Comparison of ENCODE assay signal across 1 cellular context in the genomic region with DNA sequence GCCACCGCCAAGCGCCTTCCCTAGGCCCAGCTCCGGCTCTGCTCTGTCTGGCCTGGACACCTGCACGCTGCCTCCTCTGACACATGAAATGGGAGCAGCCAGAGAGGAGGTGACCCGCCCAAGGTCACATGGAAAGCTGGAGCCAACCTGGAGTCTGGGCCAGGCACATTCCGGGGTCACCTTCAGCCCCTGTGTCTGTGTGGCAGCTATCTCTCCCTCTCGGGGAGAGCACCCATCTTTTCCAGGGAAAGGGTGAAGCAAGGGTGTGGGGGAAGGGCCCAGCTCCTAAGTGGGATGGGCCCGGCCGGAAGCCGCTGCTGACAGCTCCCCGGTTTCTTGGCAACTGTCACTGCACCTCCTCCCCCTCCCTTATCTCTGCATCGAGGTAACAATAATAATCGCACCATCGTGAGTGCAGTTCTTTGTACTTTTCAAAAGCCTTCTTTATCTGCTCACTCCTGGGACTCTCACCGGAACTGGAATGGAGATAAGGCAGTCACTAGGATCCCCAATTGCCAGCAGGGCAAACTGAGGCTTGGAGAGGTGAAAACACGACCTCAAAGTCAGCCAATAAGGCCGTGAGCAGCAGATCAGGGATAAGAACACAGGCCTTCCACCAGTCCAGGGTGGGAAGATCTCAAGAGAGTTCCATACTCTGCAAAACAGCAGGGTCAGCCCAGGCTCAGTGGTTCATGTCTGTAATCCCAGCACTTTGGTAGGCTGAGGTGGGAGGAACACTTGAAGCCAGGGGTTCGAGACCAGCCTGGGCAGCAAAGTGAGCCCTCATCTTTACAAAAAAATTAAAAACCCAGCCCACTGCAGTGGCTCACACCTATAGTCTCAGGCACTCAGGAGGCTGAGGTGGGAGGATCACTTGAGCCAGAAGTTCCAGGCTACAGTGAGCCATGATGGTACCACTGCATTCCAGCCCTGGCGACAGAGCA.
A peak's percentile ranks its signal among the peaks of the same experiment; 100 is the strongest.
TF ChIP-seq lines count a peak whose summit lies in the region.

No MANE protein-coding gene starts in this region.

TF ChIP-seq in K562, 482 proteins besides CTCF, POLR2A, EP300 and RAD21 (continued from another document and continues in another):
- TF ChIP-seq, protein P1, sequence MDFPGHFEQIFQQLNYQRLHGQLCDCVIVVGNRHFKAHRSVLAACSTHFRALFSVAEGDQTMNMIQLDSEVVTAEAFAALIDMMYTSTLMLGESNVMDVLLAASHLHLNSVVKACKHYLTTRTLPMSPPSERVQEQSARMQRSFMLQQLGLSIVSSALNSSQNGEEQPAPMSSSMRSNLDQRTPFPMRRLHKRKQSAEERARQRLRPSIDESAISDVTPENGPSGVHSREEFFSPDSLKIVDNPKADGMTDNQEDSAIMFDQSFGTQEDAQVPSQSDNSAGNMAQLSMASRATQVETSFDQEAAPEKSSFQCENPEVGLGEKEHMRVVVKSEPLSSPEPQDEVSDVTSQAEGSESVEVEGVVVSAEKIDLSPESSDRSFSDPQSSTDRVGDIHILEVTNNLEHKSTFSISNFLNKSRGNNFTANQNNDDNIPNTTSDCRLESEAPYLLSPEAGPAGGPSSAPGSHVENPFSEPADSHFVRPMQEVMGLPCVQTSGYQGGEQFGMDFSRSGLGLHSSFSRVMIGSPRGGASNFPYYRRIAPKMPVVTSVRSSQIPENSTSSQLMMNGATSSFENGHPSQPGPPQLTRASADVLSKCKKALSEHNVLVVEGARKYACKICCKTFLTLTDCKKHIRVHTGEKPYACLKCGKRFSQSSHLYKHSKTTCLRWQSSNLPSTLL (IDR thresholded peaks at IDR 0.05) = 0 out of 2 replicates have a peak, but pooled peaks have one; percentile 60
- TF ChIP-seq, protein P2, sequence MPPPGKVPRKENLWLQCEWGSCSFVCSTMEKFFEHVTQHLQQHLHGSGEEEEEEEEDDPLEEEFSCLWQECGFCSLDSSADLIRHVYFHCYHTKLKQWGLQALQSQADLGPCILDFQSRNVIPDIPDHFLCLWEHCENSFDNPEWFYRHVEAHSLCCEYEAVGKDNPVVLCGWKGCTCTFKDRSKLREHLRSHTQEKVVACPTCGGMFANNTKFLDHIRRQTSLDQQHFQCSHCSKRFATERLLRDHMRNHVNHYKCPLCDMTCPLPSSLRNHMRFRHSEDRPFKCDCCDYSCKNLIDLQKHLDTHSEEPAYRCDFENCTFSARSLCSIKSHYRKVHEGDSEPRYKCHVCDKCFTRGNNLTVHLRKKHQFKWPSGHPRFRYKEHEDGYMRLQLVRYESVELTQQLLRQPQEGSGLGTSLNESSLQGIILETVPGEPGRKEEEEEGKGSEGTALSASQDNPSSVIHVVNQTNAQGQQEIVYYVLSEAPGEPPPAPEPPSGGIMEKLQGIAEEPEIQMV (tag; conservative IDR thresholded peaks at IDR 0.05; ENCODE audit: low read depth) = no peak
- TF ChIP-seq, protein P3, sequence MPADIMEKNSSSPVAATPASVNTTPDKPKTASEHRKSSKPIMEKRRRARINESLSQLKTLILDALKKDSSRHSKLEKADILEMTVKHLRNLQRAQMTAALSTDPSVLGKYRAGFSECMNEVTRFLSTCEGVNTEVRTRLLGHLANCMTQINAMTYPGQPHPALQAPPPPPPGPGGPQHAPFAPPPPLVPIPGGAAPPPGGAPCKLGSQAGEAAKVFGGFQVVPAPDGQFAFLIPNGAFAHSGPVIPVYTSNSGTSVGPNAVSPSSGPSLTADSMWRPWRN (IDR thresholded peaks at IDR 0.05; ENCODE audit: low read depth) = peak; percentile 70; the same call in 1 of the 2 replicates
- TF ChIP-seq, protein P4, sequence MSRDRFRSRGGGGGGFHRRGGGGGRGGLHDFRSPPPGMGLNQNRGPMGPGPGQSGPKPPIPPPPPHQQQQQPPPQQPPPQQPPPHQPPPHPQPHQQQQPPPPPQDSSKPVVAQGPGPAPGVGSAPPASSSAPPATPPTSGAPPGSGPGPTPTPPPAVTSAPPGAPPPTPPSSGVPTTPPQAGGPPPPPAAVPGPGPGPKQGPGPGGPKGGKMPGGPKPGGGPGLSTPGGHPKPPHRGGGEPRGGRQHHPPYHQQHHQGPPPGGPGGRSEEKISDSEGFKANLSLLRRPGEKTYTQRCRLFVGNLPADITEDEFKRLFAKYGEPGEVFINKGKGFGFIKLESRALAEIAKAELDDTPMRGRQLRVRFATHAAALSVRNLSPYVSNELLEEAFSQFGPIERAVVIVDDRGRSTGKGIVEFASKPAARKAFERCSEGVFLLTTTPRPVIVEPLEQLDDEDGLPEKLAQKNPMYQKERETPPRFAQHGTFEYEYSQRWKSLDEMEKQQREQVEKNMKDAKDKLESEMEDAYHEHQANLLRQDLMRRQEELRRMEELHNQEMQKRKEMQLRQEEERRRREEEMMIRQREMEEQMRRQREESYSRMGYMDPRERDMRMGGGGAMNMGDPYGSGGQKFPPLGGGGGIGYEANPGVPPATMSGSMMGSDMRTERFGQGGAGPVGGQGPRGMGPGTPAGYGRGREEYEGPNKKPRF (IDR thresholded peaks at IDR 0.05; ENCODE audit: low read depth, low read length) = no peak
- TF ChIP-seq POLR2AphosphoS2 (IDR thresholded peaks at IDR 0.05; ENCODE audit: low read length) (no peak), SMARCA4 (IDR thresholded peaks at IDR 0.05) (peak; percentile 97), MEF2A (IDR thresholded peaks at IDR 0.05; ENCODE audit: control insufficient read depth, low read depth, low read length) (no peak), NFXL1 (CRISPR knock-in tag; IDR thresholded peaks at IDR 0.05) (no peak), SMC3 (conservative IDR thresholded peaks at IDR 0.05; ENCODE audit: insufficient read depth, low read depth, low read length) (0 out of 2 replicates have a peak, but pooled peaks have one; percentile 13), SNRNP70 (optimal IDR thresholded peaks at IDR 0.05; ENCODE audit: low read depth, low read length) (no peak), PHF20 (IDR thresholded peaks at IDR 0.05; ENCODE audit: partially characterized antibody) (peak; percentile 65), NR2C1 (IDR thresholded peaks at IDR 0.05) (peak; percentile 48; the same call in 1 of the 2 replicates), NR2C1 (tag; IDR thresholded peaks at IDR 0.05) (peak; percentile 71), ZNF174 (CRISPR knock-in tag; IDR thresholded peaks at IDR 0.05) (no peak), RFX5 (IDR thresholded peaks at IDR 0.05; ENCODE audit: low read depth, low read length) (no peak), ZNF217 (CRISPR knock-in tag; IDR thresholded peaks at IDR 0.05) (no peak), ZC3H8 (IDR thresholded peaks at IDR 0.05) (no peak), ZNF140 (CRISPR knock-in tag; IDR thresholded peaks at IDR 0.05) (no peak), PML (IDR thresholded peaks at IDR 0.05; ENCODE audit: low read length) (peak; percentile 75), TAF7 (tag; IDR thresholded peaks at IDR 0.05) (no peak; the same call in 1 of the 2 replicates), SPI1 (IDR thresholded peaks at IDR 0.05; ENCODE audit: borderline replicate concordance, low read depth, low read length) (no peak), CHD1 (IDR thresholded peaks at IDR 0.05; ENCODE audit: low read length) (no peak), ZNF444 (CRISPR knock-in tag; IDR thresholded peaks at IDR 0.05) (no peak), MBD2 (IDR thresholded peaks at IDR 0.05; ENCODE audit: borderline replicate concordance, low read depth) (peak; percentile 40; the same call in 1 of the 2 replicates), NCOA4 (IDR thresholded peaks at IDR 0.05; ENCODE audit: partially characterized antibody) (peak; percentile 88), ETV5 (CRISPR knock-in tag; IDR thresholded peaks at IDR 0.05; ENCODE audit: low read depth) (peak; percentile 100), SMARCC2 (IDR thresholded peaks at IDR 0.05; ENCODE audit: low read depth) (peak; percentile 90), SIN3B (IDR thresholded peaks at IDR 0.05; ENCODE audit: low read depth) (0 out of 2 replicates have a peak, but pooled peaks have one; percentile 9), FOXA3 (CRISPR knock-in tag; conservative IDR thresholded peaks at IDR 0.05 in 1 of 2, IDR thresholded peaks at IDR 0.05 in 1 of 2) (0 out of 4 replicates have a peak, but pooled peaks of 1 of the 2 experiments have one; percentile 47), PHF8 (IDR thresholded peaks at IDR 0.05; ENCODE audit: borderline replicate concordance, low read length) (peak; percentile 40; the same call in 1 of the 2 replicates), DIDO1 (tag; IDR thresholded peaks at IDR 0.05; ENCODE audit: low read depth) (no peak), GTF2F1 (IDR thresholded peaks at IDR 0.05; ENCODE audit: low read depth, low read length) (0 out of 2 replicates have a peak, but pooled peaks have one; percentile 10), NFE2L1 (tag; IDR thresholded peaks at IDR 0.05; ENCODE audit: borderline replicate concordance, low read depth) (no peak), CREB1 (IDR thresholded peaks at IDR 0.05) (no peak), CREB1 (CRISPR knock-in tag; IDR thresholded peaks at IDR 0.05) (no peak; the same call in 1 of the 2 replicates)
- TF ChIP-seq, protein P5, sequence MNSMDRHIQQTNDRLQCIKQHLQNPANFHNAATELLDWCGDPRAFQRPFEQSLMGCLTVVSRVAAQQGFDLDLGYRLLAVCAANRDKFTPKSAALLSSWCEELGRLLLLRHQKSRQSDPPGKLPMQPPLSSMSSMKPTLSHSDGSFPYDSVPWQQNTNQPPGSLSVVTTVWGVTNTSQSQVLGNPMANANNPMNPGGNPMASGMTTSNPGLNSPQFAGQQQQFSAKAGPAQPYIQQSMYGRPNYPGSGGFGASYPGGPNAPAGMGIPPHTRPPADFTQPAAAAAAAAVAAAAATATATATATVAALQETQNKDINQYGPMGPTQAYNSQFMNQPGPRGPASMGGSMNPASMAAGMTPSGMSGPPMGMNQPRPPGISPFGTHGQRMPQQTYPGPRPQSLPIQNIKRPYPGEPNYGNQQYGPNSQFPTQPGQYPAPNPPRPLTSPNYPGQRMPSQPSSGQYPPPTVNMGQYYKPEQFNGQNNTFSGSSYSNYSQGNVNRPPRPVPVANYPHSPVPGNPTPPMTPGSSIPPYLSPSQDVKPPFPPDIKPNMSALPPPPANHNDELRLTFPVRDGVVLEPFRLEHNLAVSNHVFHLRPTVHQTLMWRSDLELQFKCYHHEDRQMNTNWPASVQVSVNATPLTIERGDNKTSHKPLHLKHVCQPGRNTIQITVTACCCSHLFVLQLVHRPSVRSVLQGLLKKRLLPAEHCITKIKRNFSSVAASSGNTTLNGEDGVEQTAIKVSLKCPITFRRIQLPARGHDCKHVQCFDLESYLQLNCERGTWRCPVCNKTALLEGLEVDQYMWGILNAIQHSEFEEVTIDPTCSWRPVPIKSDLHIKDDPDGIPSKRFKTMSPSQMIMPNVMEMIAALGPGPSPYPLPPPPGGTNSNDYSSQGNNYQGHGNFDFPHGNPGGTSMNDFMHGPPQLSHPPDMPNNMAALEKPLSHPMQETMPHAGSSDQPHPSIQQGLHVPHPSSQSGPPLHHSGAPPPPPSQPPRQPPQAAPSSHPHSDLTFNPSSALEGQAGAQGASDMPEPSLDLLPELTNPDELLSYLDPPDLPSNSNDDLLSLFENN (IDR thresholded peaks at IDR 0.05; ENCODE audit: low read depth in 2 of 2, low read length in 2 of 2) = peak in 1 of 2 experiments; percentile 74; a peak in 2 of 4 replicates
- TF ChIP-seq, protein P6, sequence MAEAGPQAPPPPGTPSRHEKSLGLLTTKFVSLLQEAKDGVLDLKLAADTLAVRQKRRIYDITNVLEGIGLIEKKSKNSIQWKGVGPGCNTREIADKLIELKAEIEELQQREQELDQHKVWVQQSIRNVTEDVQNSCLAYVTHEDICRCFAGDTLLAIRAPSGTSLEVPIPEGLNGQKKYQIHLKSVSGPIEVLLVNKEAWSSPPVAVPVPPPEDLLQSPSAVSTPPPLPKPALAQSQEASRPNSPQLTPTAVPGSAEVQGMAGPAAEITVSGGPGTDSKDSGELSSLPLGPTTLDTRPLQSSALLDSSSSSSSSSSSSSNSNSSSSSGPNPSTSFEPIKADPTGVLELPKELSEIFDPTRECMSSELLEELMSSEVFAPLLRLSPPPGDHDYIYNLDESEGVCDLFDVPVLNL (CRISPR knock-in tag; IDR thresholded peaks at IDR 0.05; ENCODE audit: low read depth) = 0 out of 2 replicates have a peak, but pooled peaks have one; percentile 36
- TF ChIP-seq, protein P7, sequence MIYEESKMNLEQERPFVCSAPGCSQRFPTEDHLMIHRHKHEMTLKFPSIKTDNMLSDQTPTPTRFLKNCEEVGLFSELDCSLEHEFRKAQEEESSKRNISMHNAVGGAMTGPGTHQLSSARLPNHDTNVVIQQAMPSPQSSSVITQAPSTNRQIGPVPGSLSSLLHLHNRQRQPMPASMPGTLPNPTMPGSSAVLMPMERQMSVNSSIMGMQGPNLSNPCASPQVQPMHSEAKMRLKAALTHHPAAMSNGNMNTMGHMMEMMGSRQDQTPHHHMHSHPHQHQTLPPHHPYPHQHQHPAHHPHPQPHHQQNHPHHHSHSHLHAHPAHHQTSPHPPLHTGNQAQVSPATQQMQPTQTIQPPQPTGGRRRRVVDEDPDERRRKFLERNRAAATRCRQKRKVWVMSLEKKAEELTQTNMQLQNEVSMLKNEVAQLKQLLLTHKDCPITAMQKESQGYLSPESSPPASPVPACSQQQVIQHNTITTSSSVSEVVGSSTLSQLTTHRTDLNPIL (CRISPR knock-in tag; IDR thresholded peaks at IDR 0.05) = no peak
- TF ChIP-seq, protein P8, sequence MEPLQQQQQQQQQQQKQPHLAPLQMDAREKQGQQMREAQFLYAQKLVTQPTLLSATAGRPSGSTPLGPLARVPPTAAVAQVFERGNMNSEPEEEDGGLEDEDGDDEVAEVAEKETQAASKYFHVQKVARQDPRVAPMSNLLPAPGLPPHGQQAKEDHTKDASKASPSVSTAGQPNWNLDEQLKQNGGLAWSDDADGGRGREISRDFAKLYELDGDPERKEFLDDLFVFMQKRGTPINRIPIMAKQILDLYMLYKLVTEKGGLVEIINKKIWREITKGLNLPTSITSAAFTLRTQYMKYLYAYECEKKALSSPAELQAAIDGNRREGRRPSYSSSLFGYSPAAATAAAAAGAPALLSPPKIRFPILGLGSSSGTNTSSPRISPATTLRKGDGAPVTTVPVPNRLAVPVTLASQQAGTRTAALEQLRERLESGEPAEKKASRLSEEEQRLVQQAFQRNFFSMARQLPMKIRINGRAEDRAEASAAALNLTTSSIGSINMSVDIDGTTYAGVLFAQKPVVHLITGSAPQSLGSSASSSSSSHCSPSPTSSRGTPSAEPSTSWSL (CRISPR knock-in tag; IDR thresholded peaks at IDR 0.05; ENCODE audit: borderline replicate concordance) = peak; percentile 72; the same call in 1 of the 2 replicates
